Comparison of ENCODE assay signal across 26 cellular contexts in the genomic region with DNA sequence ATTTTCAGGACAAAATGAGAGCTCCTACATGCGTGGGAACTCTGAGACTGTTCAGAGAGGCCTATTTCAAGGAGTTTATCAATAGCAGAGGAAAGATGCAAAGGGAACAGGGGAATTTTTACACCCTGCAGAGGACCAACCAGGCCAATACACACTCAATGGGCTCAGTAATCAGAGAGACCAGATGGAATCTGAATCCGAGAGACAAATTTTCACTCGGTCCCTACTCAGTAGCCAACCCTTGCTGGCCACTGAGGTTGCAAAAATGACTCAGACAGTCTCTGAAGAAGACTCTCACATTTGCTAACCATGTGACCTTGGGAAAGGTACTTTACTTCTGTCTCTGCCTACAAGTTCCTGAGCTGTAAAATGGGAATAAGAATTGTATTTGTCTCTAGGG.
"Had no signal": no experiment of that assay in that cellular context is flagged by ENCODE, and none has a peak within 500 bp of the region (broad histone marks: within the 10 kb centered on the region; RNA-seq: fewer than 3 reads in every experiment).

No MANE protein-coding gene starts in this region.

- H3K36me3 ChIP-seq: brain microvascular endothelial cell, gastroesophageal sphincter had no signal

- H3K27ac Mint-ChIP-seq: activated CD4-positive, alpha-beta memory T cell treated with anti-CD3 and anti-CD28 coated beads, Interleukin-2, amount 10 ng/mL, durations not matched to agents 7 days and 5 days; activated CD4-positive, alpha-beta T cell treated with anti-CD3 and anti-CD28 coated beads, Interleukin-2, amount 10 ng/mL, durations not matched to agents 7 days and 5 days; activated naive CD4-positive, alpha-beta T cell treated with anti-CD3 and anti-CD28 coated beads, Interleukin-2, amount 10 ng/mL, durations not matched to agents 7 days and 5 days; activated naive CD4-positive, alpha-beta T cell treated with anti-CD3 and anti-CD28 coated beads, Interleukin-2, amount 50 U/mL, for 72 hours; activated T-cell treated with anti-CD3 and anti-CD28 coated beads, Interleukin-2, amount 50 U/mL, for 24 hours; activated T-cell treated with anti-CD3 and anti-CD28 coated beads, Interleukin-2, amount 50 U/mL, for 72 hours; dendritic cell treated with granulocyte-macrophage colony-stimulating factor and Interleukin-4, amounts not matched to agents 40 ng/mL and 50 ng/mL, for 4 days; endodermal cell had no signal

- H3K4me3 Mint-ChIP-seq: activated CD4-positive, alpha-beta memory T cell treated with anti-CD3 and anti-CD28 coated beads, Interleukin-2, amount 10 ng/mL, durations not matched to agents 7 days and 5 days; activated CD4-positive, alpha-beta T cell treated with anti-CD3 and anti-CD28 coated beads, Interleukin-2, amount 10 ng/mL, durations not matched to agents 7 days and 5 days; activated naive CD4-positive, alpha-beta T cell treated with anti-CD3 and anti-CD28 coated beads, Interleukin-2, amount 10 ng/mL, durations not matched to agents 7 days and 5 days; activated T-cell treated with anti-CD3 and anti-CD28 coated beads, Interleukin-2, amount 50 U/mL, for 24 hours; activated T-cell treated with anti-CD3 and anti-CD28 coated beads, Interleukin-2, amount 50 U/mL, for 72 hours; central memory CD8-positive, alpha-beta T cell; dendritic cell treated with granulocyte-macrophage colony-stimulating factor and Interleukin-4, amounts not matched to agents 40 ng/mL and 50 ng/mL, for 4 days; endodermal cell had no signal

- H3K27me3 ChIP-seq: brain microvascular endothelial cell, dorsolateral prefrontal cortex, gastroesophageal sphincter had no signal

- DNase-seq: activated CD4-positive, alpha-beta memory T cell treated with anti-CD3 and anti-CD28 coated beads, Interleukin-2, amount 10 ng/mL, durations not matched to agents 7 days and 5 days; activated CD4-positive, alpha-beta T cell treated with anti-CD3 and anti-CD28 coated beads for 1 hour; activated CD4-positive, alpha-beta T cell treated with anti-CD3 and anti-CD28 coated beads for 4 hours; activated CD4-positive, alpha-beta T cell treated with anti-CD3 and anti-CD28 coated beads, Interleukin-2, amount 10 ng/mL, durations not matched to agents 7 days and 5 days; activated CD4-positive, alpha-beta T cell treated with anti-CD3 and anti-CD28 coated beads, Interleukin-2, amount 50 U/mL, for 4 hours; activated CD8-positive, alpha-beta memory T cell treated with anti-CD3 and anti-CD28 coated beads, Interleukin-2, amount 50 U/mL, for 48 hours; activated gamma-delta T cell; activated naive CD4-positive, alpha-beta T cell; activated naive CD4-positive, alpha-beta T cell treated with anti-CD3 and anti-CD28 coated beads, Interleukin-2, amount 10 ng/mL, durations not matched to agents 7 days and 5 days; activated T-cell treated with anti-CD3 and anti-CD28 coated beads for 4 hours; activated T-cell treated with anti-CD3 and anti-CD28 coated beads, Interleukin-2, amount 50 U/mL, for 24 hours; activated T-cell treated with anti-CD3 and anti-CD28 coated beads, Interleukin-2, amount 50 U/mL, for 72 hours; amniotic stem cell; brain microvascular endothelial cell; dorsolateral prefrontal cortex; effector memory CD4-positive, alpha-beta T cell; endodermal cell; foreskin melanocyte; head of caudate nucleus; T-helper 2 cell had no signal

- ATAC-seq: activated naive CD4-positive, alpha-beta T cell treated with anti-CD3 and anti-CD28 coated beads, Interleukin-2, amount 50 U/mL, for 72 hours; activated T-cell treated with anti-CD3 and anti-CD28 coated beads, Interleukin-2, amount 50 U/mL, for 72 hours; esophagus mucosa; gastroesophageal sphincter had no signal

- H3K9me3 ChIP-seq: gastroesophageal sphincter had no signal

- H3K4me1 Mint-ChIP-seq: activated CD4-positive, alpha-beta memory T cell treated with anti-CD3 and anti-CD28 coated beads, Interleukin-2, amount 10 ng/mL, durations not matched to agents 7 days and 5 days; activated CD4-positive, alpha-beta T cell treated with anti-CD3 and anti-CD28 coated beads, Interleukin-2, amount 10 ng/mL, durations not matched to agents 7 days and 5 days; activated naive CD4-positive, alpha-beta T cell treated with anti-CD3 and anti-CD28 coated beads, Interleukin-2, amount 10 ng/mL, durations not matched to agents 7 days and 5 days; central memory CD8-positive, alpha-beta T cell had no signal

- H3K27ac ChIP-seq: brain microvascular endothelial cell, coronary artery, gastroesophageal sphincter had no signal

- H3K27me3 Mint-ChIP-seq: activated CD4-positive, alpha-beta memory T cell treated with anti-CD3 and anti-CD28 coated beads, Interleukin-2, amount 10 ng/mL, durations not matched to agents 7 days and 5 days; activated CD4-positive, alpha-beta T cell treated with anti-CD3 and anti-CD28 coated beads, Interleukin-2, amount 10 ng/mL, durations not matched to agents 7 days and 5 days; activated naive CD4-positive, alpha-beta T cell treated with anti-CD3 and anti-CD28 coated beads, Interleukin-2, amount 10 ng/mL, durations not matched to agents 7 days and 5 days; activated T-cell treated with anti-CD3 and anti-CD28 coated beads, Interleukin-2, amount 50 U/mL, for 24 hours; dendritic cell treated with granulocyte-macrophage colony-stimulating factor and Interleukin-4, amounts not matched to agents 40 ng/mL and 50 ng/mL, for 4 days had no signal

- H3K4me1 ChIP-seq: gastroesophageal sphincter had no signal

- H3K9me3 Mint-ChIP-seq: activated CD4-positive, alpha-beta memory T cell treated with anti-CD3 and anti-CD28 coated beads, Interleukin-2, amount 10 ng/mL, durations not matched to agents 7 days and 5 days; activated CD4-positive, alpha-beta T cell treated with anti-CD3 and anti-CD28 coated beads, Interleukin-2, amount 10 ng/mL, durations not matched to agents 7 days and 5 days; activated naive CD4-positive, alpha-beta T cell treated with anti-CD3 and anti-CD28 coated beads, Interleukin-2, amount 50 U/mL, for 72 hours; activated T-cell treated with anti-CD3 and anti-CD28 coated beads, Interleukin-2, amount 50 U/mL, for 24 hours; dendritic cell treated with granulocyte-macrophage colony-stimulating factor and Interleukin-4, amounts not matched to agents 40 ng/mL and 50 ng/mL, for 4 days; endodermal cell had no signal

- H3K4me3 ChIP-seq: coronary artery, dorsolateral prefrontal cortex, gastroesophageal sphincter had no signal

- H3K36me3 Mint-ChIP-seq: activated naive CD4-positive, alpha-beta T cell treated with anti-CD3 and anti-CD28 coated beads, Interleukin-2, amount 10 ng/mL, durations not matched to agents 7 days and 5 days; activated naive CD4-positive, alpha-beta T cell treated with anti-CD3 and anti-CD28 coated beads, Interleukin-2, amount 50 U/mL, for 72 hours had no signal
